ENCODE assay signal across 12 cellular contexts in genomic region chr10:14302035-14302434, GRCh38. TPM values are rescaled to one million over a fixed set of nuclear protein-coding genes. Genes with fewer than 3 reads are reported as not detected.
DNase-seq lines count a peak whose midpoint lies in the region; ATAC-seq and TF ChIP-seq lines count a peak whose summit lies in the region.
"Had no signal": no experiment of that assay in that cellular context is flagged by ENCODE, and none has a peak within 500 bp of the region (broad histone marks: within the 10 kb centered on the region; RNA-seq: fewer than 3 reads in every experiment).

No MANE protein-coding gene starts in this region.

- DNase-seq in AG04449 (ENCODE audit: low read depth, low spot score): no peak
- no peak for DNase-seq in GM12865 (ENCODE audit: low read depth)
- DNase-seq in SK-MEL-5 (ENCODE audit: low read depth, low spot score): peak; percentile 37
- DNase-seq in foreskin fibroblast: peak; percentile 2 to 11
- no peak for DNase-seq in GM10266 (ENCODE audit: extremely low spot score)
- no peak for DNase-seq in stimulated activated effector memory CD8-positive, alpha-beta T cell treated with anti-CD3 and anti-CD28 coated beads, Interleukin-12 subunit alpha, Interleukin-12 subunit beta, amount 100 ng/mL, for 72 hours (ENCODE audit: low spot score in 2 of 2)
- DNase-seq: naive thymus-derived CD4-positive, alpha-beta T cell had no signal

- in situ Hi-C loops in SK-MEL-5 (cut with HindIII; ENCODE audit: low pct_unique_long_range_greater_than_20kb, low sequenced_read_pairs): no loop called here

- H3K4me1 Mint-ChIP-seq in stimulated activated effector memory CD8-positive, alpha-beta T cell treated with anti-CD3 and anti-CD28 coated beads, Interleukin-12 subunit alpha, Interleukin-12 subunit beta, amount 100 ng/mL, for 72 hours: no peaks in the 10 kb centered on the region
- H3K4me1 Mint-ChIP-seq: naive thymus-derived CD4-positive, alpha-beta T cell had no signal

- TF ChIP-seq CTCF in AG04449 (IDR thresholded peaks at IDR 0.05; ENCODE audit: insufficient read depth, low read length, missing control alignments): peak; percentile 37
- peak; percentile 31 for TF ChIP-seq CTCF in GM12865 (IDR thresholded peaks at IDR 0.05; ENCODE audit: insufficient read depth, low read depth, low read length, missing control alignments)
- TF ChIP-seq CTCF in foreskin fibroblast (IDR thresholded peaks at IDR 0.05; ENCODE audit: low read depth, low read length): peak; percentile 48
- TF ChIP-seq CTCF in GM10266 (IDR thresholded peaks at IDR 0.05; ENCODE audit: control insufficient read depth, insufficient read depth, low read depth, missing control alignments): no peak

- H3K9me3 Mint-ChIP-seq in stimulated activated effector memory CD8-positive, alpha-beta T cell treated with anti-CD3 and anti-CD28 coated beads, Interleukin-12 subunit alpha, Interleukin-12 subunit beta, amount 100 ng/mL, for 72 hours: no peaks in the 10 kb centered on the region
- H3K9me3 Mint-ChIP-seq: activated T-helper 1 cell treated with anti-CD3 and anti-CD28 coated beads, Interleukin-12 subunit alpha, Interleukin-12 subunit beta, Interleukin-2, Interleukin-4 antibody, amounts not matched to agents 30 ng/mL and 10 ng/mL and 1 ng/mL, durations not matched to agents 14 hours and 24 hours and 36 hours; T-helper 1 cell treated with Interleukin-12 subunit alpha and Interleukin-12 subunit beta and Interleukin-4 antibody, amounts not matched to agents 30 μg/mL and 1 μg/mL, for 36 hours had no signal

- no peak overlapping the region for H3K4me3 ChIP-seq in AG04449 (ENCODE audit: low read depth, low read length)
- no peak overlapping the region for H3K4me3 ChIP-seq in GM12865 (ENCODE audit: low read depth, low read length)
- H3K4me3 ChIP-seq in foreskin fibroblast (ENCODE audit: low read depth in 1 of 2, low read length in 2 of 2): no peak overlapping the region

- ATAC-seq in GM21447 (IDR thresholded peaks at IDR 0.05; ENCODE audit: unreplicated experiment) (no peak), HG02885 (IDR thresholded peaks at IDR 0.05; ENCODE audit: poor library complexity, unreplicated experiment) (no peak)
- ATAC-seq in stimulated activated effector memory CD8-positive, alpha-beta T cell treated with anti-CD3 and anti-CD28 coated beads, Interleukin-12 subunit alpha, Interleukin-12 subunit beta, amount 100 ng/mL, for 72 hours: no peak
- ATAC-seq: esophagus mucosa; naive thymus-derived CD4-positive, alpha-beta T cell had no signal

- H3K4me3 Mint-ChIP-seq in stimulated activated effector memory CD8-positive, alpha-beta T cell treated with anti-CD3 and anti-CD28 coated beads, Interleukin-12 subunit alpha, Interleukin-12 subunit beta, amount 100 ng/mL, for 72 hours: no peak overlapping the region
- H3K4me3 Mint-ChIP-seq: activated T-helper 1 cell treated with anti-CD3 and anti-CD28 coated beads, Interleukin-12 subunit alpha, Interleukin-12 subunit beta, Interleukin-2, Interleukin-4 antibody, amounts not matched to agents 30 ng/mL and 10 ng/mL and 1 ng/mL, durations not matched to agents 14 hours and 24 hours and 36 hours; naive thymus-derived CD4-positive, alpha-beta T cell; T-helper 1 cell treated with Interleukin-12 subunit alpha and Interleukin-12 subunit beta and Interleukin-4 antibody, amounts not matched to agents 30 μg/mL and 1 μg/mL, for 36 hours had no signal

- no peaks in the 10 kb centered on the region for H3K36me3 Mint-ChIP-seq in stimulated activated effector memory CD8-positive, alpha-beta T cell treated with anti-CD3 and anti-CD28 coated beads, Interleukin-12 subunit alpha, Interleukin-12 subunit beta, amount 100 ng/mL, for 72 hours
- H3K36me3 Mint-ChIP-seq: naive thymus-derived CD4-positive, alpha-beta T cell had no signal

- CTCF ChIA-PET in AG04449 (lab: Yijun Ruan, JAX): interaction anchor here (0.7 to 1.7 kb wide), 5 partner anchors 18 to 177 kb away, joined by 3 to 6 read pairs (median 4); no protein-coding TSS in a partner anchor

- POLR2A ChIA-PET in AG04449 (lab: Yijun Ruan, JAX): no interaction called here

- no peak overlapping the region for H3K27ac Mint-ChIP-seq in stimulated activated effector memory CD8-positive, alpha-beta T cell treated with anti-CD3 and anti-CD28 coated beads, Interleukin-12 subunit alpha, Interleukin-12 subunit beta, amount 100 ng/mL, for 72 hours
- H3K27ac Mint-ChIP-seq: activated T-helper 1 cell treated with anti-CD3 and anti-CD28 coated beads, Interleukin-12 subunit alpha, Interleukin-12 subunit beta, Interleukin-2, Interleukin-4 antibody, amounts not matched to agents 30 ng/mL and 10 ng/mL and 1 ng/mL, durations not matched to agents 14 hours and 24 hours and 36 hours; naive thymus-derived CD4-positive, alpha-beta T cell; T-helper 1 cell treated with Interleukin-12 subunit alpha and Interleukin-12 subunit beta and Interleukin-4 antibody, amounts not matched to agents 30 μg/mL and 1 μg/mL, for 36 hours had no signal

RNA-seq across cellular contexts. Expression of gene FRMD4A, which starts 28.7 kb away (rescaled TPM):
- total RNA-seq in SK-MEL-5 (2014; rRNA removed; shearing (Covaris generic)): 9.9 and 34.8 TPM in 2 replicates
- 13.9 and 20.8 TPM in 2 replicates for polyA plus RNA-seq in SK-MEL-5 (2015; cell fraction: cytosol; rRNA removed)
- 23.4 and 39.8 TPM in 2 replicates for polyA plus RNA-seq in SK-MEL-5 (2015; cell fraction: nucleus; rRNA removed)

Comparison
In these comparisons a context has a peak if more than half of its experiments do, and no peak if none do; other contexts are left out.
1. DNase-seq: peak in SK-MEL-5 (single experiment) and foreskin fibroblast (2 of 2); none in AG04449 (single experiment), GM12865 (single experiment), GM10266 (single experiment) and stimulated activated effector memory CD8-positive, alpha-beta T cell treated with anti-CD3 and anti-CD28 coated beads, Interleukin-12 subunit alpha, Interleukin-12 subunit beta, amount 100 ng/mL, for 72 hours (0 of 2).